Comparison of ENCODE assay signal across 1 cellular context in genomic region chr2:21268871-21269224, GRCh38.
TF ChIP-seq lines count a peak whose summit lies in the region.

No MANE protein-coding gene starts in this region.

TF ChIP-seq in K562, 482 proteins besides CTCF, POLR2A, EP300 and RAD21 (continued from another document):
- TF ChIP-seq, protein P1, sequence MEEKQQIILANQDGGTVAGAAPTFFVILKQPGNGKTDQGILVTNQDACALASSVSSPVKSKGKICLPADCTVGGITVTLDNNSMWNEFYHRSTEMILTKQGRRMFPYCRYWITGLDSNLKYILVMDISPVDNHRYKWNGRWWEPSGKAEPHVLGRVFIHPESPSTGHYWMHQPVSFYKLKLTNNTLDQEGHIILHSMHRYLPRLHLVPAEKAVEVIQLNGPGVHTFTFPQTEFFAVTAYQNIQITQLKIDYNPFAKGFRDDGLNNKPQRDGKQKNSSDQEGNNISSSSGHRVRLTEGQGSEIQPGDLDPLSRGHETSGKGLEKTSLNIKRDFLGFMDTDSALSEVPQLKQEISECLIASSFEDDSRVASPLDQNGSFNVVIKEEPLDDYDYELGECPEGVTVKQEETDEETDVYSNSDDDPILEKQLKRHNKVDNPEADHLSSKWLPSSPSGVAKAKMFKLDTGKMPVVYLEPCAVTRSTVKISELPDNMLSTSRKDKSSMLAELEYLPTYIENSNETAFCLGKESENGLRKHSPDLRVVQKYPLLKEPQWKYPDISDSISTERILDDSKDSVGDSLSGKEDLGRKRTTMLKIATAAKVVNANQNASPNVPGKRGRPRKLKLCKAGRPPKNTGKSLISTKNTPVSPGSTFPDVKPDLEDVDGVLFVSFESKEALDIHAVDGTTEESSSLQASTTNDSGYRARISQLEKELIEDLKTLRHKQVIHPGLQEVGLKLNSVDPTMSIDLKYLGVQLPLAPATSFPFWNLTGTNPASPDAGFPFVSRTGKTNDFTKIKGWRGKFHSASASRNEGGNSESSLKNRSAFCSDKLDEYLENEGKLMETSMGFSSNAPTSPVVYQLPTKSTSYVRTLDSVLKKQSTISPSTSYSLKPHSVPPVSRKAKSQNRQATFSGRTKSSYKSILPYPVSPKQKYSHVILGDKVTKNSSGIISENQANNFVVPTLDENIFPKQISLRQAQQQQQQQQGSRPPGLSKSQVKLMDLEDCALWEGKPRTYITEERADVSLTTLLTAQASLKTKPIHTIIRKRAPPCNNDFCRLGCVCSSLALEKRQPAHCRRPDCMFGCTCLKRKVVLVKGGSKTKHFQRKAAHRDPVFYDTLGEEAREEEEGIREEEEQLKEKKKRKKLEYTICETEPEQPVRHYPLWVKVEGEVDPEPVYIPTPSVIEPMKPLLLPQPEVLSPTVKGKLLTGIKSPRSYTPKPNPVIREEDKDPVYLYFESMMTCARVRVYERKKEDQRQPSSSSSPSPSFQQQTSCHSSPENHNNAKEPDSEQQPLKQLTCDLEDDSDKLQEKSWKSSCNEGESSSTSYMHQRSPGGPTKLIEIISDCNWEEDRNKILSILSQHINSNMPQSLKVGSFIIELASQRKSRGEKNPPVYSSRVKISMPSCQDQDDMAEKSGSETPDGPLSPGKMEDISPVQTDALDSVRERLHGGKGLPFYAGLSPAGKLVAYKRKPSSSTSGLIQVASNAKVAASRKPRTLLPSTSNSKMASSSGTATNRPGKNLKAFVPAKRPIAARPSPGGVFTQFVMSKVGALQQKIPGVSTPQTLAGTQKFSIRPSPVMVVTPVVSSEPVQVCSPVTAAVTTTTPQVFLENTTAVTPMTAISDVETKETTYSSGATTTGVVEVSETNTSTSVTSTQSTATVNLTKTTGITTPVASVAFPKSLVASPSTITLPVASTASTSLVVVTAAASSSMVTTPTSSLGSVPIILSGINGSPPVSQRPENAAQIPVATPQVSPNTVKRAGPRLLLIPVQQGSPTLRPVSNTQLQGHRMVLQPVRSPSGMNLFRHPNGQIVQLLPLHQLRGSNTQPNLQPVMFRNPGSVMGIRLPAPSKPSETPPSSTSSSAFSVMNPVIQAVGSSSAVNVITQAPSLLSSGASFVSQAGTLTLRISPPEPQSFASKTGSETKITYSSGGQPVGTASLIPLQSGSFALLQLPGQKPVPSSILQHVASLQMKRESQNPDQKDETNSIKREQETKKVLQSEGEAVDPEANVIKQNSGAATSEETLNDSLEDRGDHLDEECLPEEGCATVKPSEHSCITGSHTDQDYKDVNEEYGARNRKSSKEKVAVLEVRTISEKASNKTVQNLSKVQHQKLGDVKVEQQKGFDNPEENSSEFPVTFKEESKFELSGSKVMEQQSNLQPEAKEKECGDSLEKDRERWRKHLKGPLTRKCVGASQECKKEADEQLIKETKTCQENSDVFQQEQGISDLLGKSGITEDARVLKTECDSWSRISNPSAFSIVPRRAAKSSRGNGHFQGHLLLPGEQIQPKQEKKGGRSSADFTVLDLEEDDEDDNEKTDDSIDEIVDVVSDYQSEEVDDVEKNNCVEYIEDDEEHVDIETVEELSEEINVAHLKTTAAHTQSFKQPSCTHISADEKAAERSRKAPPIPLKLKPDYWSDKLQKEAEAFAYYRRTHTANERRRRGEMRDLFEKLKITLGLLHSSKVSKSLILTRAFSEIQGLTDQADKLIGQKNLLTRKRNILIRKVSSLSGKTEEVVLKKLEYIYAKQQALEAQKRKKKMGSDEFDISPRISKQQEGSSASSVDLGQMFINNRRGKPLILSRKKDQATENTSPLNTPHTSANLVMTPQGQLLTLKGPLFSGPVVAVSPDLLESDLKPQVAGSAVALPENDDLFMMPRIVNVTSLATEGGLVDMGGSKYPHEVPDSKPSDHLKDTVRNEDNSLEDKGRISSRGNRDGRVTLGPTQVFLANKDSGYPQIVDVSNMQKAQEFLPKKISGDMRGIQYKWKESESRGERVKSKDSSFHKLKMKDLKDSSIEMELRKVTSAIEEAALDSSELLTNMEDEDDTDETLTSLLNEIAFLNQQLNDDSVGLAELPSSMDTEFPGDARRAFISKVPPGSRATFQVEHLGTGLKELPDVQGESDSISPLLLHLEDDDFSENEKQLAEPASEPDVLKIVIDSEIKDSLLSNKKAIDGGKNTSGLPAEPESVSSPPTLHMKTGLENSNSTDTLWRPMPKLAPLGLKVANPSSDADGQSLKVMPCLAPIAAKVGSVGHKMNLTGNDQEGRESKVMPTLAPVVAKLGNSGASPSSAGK (IDR thresholded peaks at IDR 0.05), result peak; percentile 69
- TF ChIP-seq EGR1 (conservative IDR thresholded peaks at IDR 0.05), result peak; percentile 71
- TF ChIP-seq, protein P2, sequence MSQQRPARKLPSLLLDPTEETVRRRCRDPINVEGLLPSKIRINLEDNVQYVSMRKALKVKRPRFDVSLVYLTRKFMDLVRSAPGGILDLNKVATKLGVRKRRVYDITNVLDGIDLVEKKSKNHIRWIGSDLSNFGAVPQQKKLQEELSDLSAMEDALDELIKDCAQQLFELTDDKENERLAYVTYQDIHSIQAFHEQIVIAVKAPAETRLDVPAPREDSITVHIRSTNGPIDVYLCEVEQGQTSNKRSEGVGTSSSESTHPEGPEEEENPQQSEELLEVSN (IDR thresholded peaks at IDR 0.05; ENCODE audit: borderline replicate concordance in 1 of 2, extremely low read depth in 1 of 2, insufficient read depth in 1 of 2, insufficient read length in 1 of 2, low read depth in 1 of 2, low read length in 1 of 2, poor library complexity in 1 of 2, severe bottlenecking in 1 of 2), result peak in 1 of 2 experiments; percentile 27
- TF ChIP-seq L3MBTL2 (IDR thresholded peaks at IDR 0.05), result peak; percentile 75; the same call in 1 of the 2 replicates
- TF ChIP-seq COPS2 (conservative IDR thresholded peaks at IDR 0.05), result no peak
- no peak for TF ChIP-seq ID3 (CRISPR knock-in tag; IDR thresholded peaks at IDR 0.05)
- TF ChIP-seq ID3 (tag; IDR thresholded peaks at IDR 0.05), result no peak
- no peak for TF ChIP-seq CREB1 (IDR thresholded peaks at IDR 0.05)
- no peak for TF ChIP-seq CREB1 (CRISPR knock-in tag; IDR thresholded peaks at IDR 0.05)
